In the genomic region with DNA sequence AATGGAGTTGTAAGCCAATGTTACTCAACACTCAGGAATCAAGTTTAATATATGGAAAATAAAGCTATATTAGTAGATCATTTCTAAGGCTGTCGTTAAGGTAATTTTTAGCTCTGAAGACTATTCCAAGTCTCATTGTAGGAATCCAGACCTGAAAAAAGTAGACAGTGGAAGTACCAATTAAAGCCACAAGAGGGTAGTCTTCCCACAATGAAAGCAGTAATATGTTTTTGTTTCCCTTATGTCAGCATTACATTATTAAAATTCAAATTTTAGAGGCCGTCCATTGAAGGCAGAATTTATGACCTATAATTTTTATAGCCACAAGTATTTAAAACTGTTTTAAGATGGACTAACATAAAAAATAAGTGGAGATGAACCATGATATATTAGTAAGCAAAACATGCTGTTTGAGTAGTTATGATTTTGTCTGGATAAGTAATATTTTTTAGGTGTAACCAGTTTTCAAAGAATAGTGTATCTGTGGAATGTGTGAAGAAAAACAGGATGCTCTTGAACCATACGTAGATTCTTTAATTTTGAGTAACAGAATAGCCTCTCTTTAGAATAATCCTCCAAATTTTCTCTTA, we compare ENCODE assay signal across 8 cellular contexts.
A peak's percentile ranks its signal among the peaks of the same experiment; 100 is the strongest.
DNase-seq lines count a peak whose midpoint lies in the region; ATAC-seq and TF ChIP-seq lines count a peak whose summit lies in the region.

No MANE protein-coding gene starts in this region.

- TF ChIP-seq EP300 in tibial nerve (IDR thresholded peaks at IDR 0.05) = no peak

- H3K4me3 ChIP-seq in left ventricle myocardium inferior (no peak overlapping the region), fibroblast of villous mesenchyme (ENCODE audit: low read depth, low read length) (no peak overlapping the region), tibial nerve (no peak overlapping the region)

- H3K9me3 ChIP-seq in left ventricle myocardium inferior (replicated peaks) (no peaks in the 10 kb centered on the region), tibial nerve (no peaks in the 10 kb centered on the region)

- H3K36me3 ChIP-seq in left ventricle myocardium inferior (no peaks in the 10 kb centered on the region), tibial nerve (no peaks in the 10 kb centered on the region)

- intact Hi-C loops in left ventricle myocardium inferior (cut with micrococcal nuclease) (no loop called here), Right ventricle myocardium superior (cut with DNase I) (no loop called here)

- H3K27ac ChIP-seq in left ventricle myocardium inferior (replicated peaks) (no peak overlapping the region), tibial nerve (no peak overlapping the region)

- H3K27me3 ChIP-seq in left ventricle myocardium inferior (ENCODE audit: low read depth) = no peaks in the 10 kb centered on the region
- H3K27me3 ChIP-seq in tibial nerve = no peaks in the 10 kb centered on the region

- no peaks in the 10 kb centered on the region for H3K4me1 ChIP-seq in left ventricle myocardium inferior
- H3K4me1 ChIP-seq in tibial nerve = peaks cover 0 to 7% (median 0%) of the 10 kb centered on the region in 4 donors

- 17 to 19% methylated on average over 3 of the region's 3 CpGs for WGBS in tibial nerve, 2 donors

- TF ChIP-seq POLR2A in tibial nerve (IDR thresholded peaks at IDR 0.05) = no peak

- TF ChIP-seq CTCF in left ventricle myocardium inferior (IDR thresholded peaks at IDR 0.05; ENCODE audit: borderline replicate concordance) = peak; percentile 72
- TF ChIP-seq CTCF in fibroblast of villous mesenchyme (IDR thresholded peaks at IDR 0.05; ENCODE audit: insufficient read depth, low read depth, low read length) = peak; percentile 59
- peak; percentile 38 to 73 (median 56) for TF ChIP-seq CTCF in tibial nerve (IDR thresholded peaks at IDR 0.05)

- DNase-seq in left ventricle myocardium inferior (no peak), Right ventricle myocardium superior (no peak), SHP77 (lab: John Stamatoyannopoulos, UW) (peak; percentile 20 to 29), fibroblast of villous mesenchyme (ENCODE audit: low read depth) (peak; percentile 12), tibial nerve (ENCODE audit: low spot score in 2 of 2) (no peak), UCSD-AML1 (lab: John Stamatoyannopoulos, UW; ENCODE audit: unreplicated experiment) (no peak)

- no peak for ATAC-seq in Right ventricle myocardium superior (ENCODE audit: poor library complexity)
- peak; percentile 66 for ATAC-seq in HG03439 (IDR thresholded peaks at IDR 0.05; ENCODE audit: unreplicated experiment)
- ATAC-seq in GM21390 (IDR thresholded peaks at IDR 0.05; ENCODE audit: unreplicated experiment) = no peak

Comparison
In these comparisons a context has a peak if more than half of its experiments do, and no peak if none do; other contexts are left out.
1. DNase-seq: peak in SHP77 (2 of 2) and fibroblast of villous mesenchyme (single experiment); none in left ventricle myocardium inferior (single experiment), Right ventricle myocardium superior (single experiment), tibial nerve (0 of 2) and UCSD-AML1 (single experiment).
2. Peak in every context shown above with its lines, with median percentiles within 50 percentile points of each other: CTCF ChIP-seq.